2 cellular contexts compared by ENCODE assay signal in genomic region chr12:93823616-93824410, GRCh38.
TF ChIP-seq lines count a peak whose summit lies in the region.

No MANE protein-coding gene starts in this region.

TF ChIP-seq in IMR-90, 13 proteins besides CTCF, POLR2A, EP300 and RAD21:
- TF ChIP-seq CEBPB (IDR thresholded peaks at IDR 0.05; ENCODE audit: low read depth, low read length) = no peak
- no peak for TF ChIP-seq FOS (IDR thresholded peaks at IDR 0.05; ENCODE audit: low read depth, low read length)
TF ChIP-seq in IMR-90: peak in this region for 0.

TF ChIP-seq in GM12878, 131 proteins besides CTCF, POLR2A, EP300 and RAD21:
- no peak for TF ChIP-seq ZNF622 (IDR thresholded peaks at IDR 0.05)
- no peak for TF ChIP-seq POLR2AphosphoS5 (IDR thresholded peaks at IDR 0.05; ENCODE audit: low read length)
- TF ChIP-seq TCF12 (IDR thresholded peaks at IDR 0.05; ENCODE audit: low read depth, low read length) = no peak
- no peak for TF ChIP-seq NR2C1 (IDR thresholded peaks at IDR 0.05)
- no peak for TF ChIP-seq BRCA1 (IDR thresholded peaks at IDR 0.05; ENCODE audit: low read depth, low read length)
- no peak for TF ChIP-seq REST (IDR thresholded peaks at IDR 0.05; ENCODE audit: low read depth, low read length)
- TF ChIP-seq POLR2AphosphoS2 (IDR thresholded peaks at IDR 0.05; ENCODE audit: low read depth, low read length) = no peak
- no peak for TF ChIP-seq RELB (IDR thresholded peaks at IDR 0.05; ENCODE audit: low read depth)
- TF ChIP-seq CUX1 (IDR thresholded peaks at IDR 0.05; ENCODE audit: insufficient replicate concordance, low read depth, low read length) = no peak
- no peak for TF ChIP-seq PBX3 (IDR thresholded peaks at IDR 0.05; ENCODE audit: insufficient replicate concordance, low read depth, low read length)
- no peak for TF ChIP-seq NRF1 (conservative IDR thresholded peaks at IDR 0.05; ENCODE audit: low read depth, low read length)
- TF ChIP-seq EGR1 (IDR thresholded peaks at IDR 0.05; ENCODE audit: borderline replicate concordance in 1 of 2, low read depth in 2 of 2, low read length in 2 of 2) = no peak
- no peak for TF ChIP-seq ATF2 (IDR thresholded peaks at IDR 0.05; ENCODE audit: low read length)
- no peak for TF ChIP-seq JUND (IDR thresholded peaks at IDR 0.05; ENCODE audit: low read depth, low read length)
- no peak for TF ChIP-seq ATF7 (IDR thresholded peaks at IDR 0.05; ENCODE audit: low read depth)
- no peak for TF ChIP-seq CBFB (IDR thresholded peaks at IDR 0.05; ENCODE audit: low read depth)
- no peak for TF ChIP-seq KLF5 (IDR thresholded peaks at IDR 0.05; ENCODE audit: partially characterized antibody)
